10 cellular contexts compared by ENCODE assay signal in genomic region chr19:33193269-33193863, GRCh38. TPM values are rescaled to one million over a fixed set of nuclear protein-coding genes. Genes with fewer than 3 reads are reported as not detected.
DNase-seq lines count a peak whose midpoint lies in the region; ATAC-seq and TF ChIP-seq lines count a peak whose summit lies in the region.
"Had no signal": no experiment of that assay in that cellular context is flagged by ENCODE, and none has a peak within 500 bp of the region (broad histone marks: within the 10 kb centered on the region; RNA-seq: fewer than 3 reads in every experiment).

No MANE protein-coding gene starts in this region.

- no peak for TF ChIP-seq POLR2A in transverse colon (IDR thresholded peaks at IDR 0.05)

- no peak overlapping the region for H3K27ac Mint-ChIP-seq in activated CD4-positive, alpha-beta T cell treated with anti-CD3 and anti-CD28 coated beads for 36 hours

- H3K36me3 ChIP-seq in RWPE2 (ENCODE audit: low read depth) = no peaks in the 10 kb centered on the region
- H3K36me3 ChIP-seq in hepatocyte (replicated peaks; ENCODE audit: insufficient read depth, low read depth) = no peaks in the 10 kb centered on the region
- H3K36me3 ChIP-seq in smooth muscle cell (ENCODE audit: low read depth) = no peaks in the 10 kb centered on the region
- no peaks in the 10 kb centered on the region for H3K36me3 ChIP-seq in transverse colon

- H3K4me3 ChIP-seq in RWPE2 (ENCODE audit: severe bottlenecking) (peak overlapping the region; percentile 54), hepatocyte (no peak overlapping the region), smooth muscle cell (peak overlapping the region; percentile 30), transverse colon (peak overlapping the region in 2 of 4 donors; percentile 32 to 40)
- H3K4me3 ChIP-seq: mucosa of descending colon had no signal

- TF ChIP-seq CTCF in RWPE2 (IDR thresholded peaks at IDR 0.05; ENCODE audit: poor library complexity, severe bottlenecking) (no peak), hepatocyte (IDR thresholded peaks at IDR 0.05; ENCODE audit: poor library complexity) (no peak), smooth muscle cell (IDR thresholded peaks at IDR 0.05; ENCODE audit: borderline replicate concordance, insufficient read depth, poor library complexity, severe bottlenecking) (no peak), transverse colon (IDR thresholded peaks at IDR 0.05) (no peak)

- H3K4me1 ChIP-seq in RWPE2 (ENCODE audit: insufficient read depth, poor library complexity, severe bottlenecking) = no peaks in the 10 kb centered on the region
- peaks cover 6% of the 10 kb centered on the region for H3K4me1 ChIP-seq in hepatocyte (ENCODE audit: insufficient read depth)
- H3K4me1 ChIP-seq in smooth muscle cell (ENCODE audit: low read depth) = no peaks in the 10 kb centered on the region
- H3K4me1 ChIP-seq in transverse colon = peaks cover 0 to 13% (median 11%) of the 10 kb centered on the region in 4 donors

- no peaks in the 10 kb centered on the region for H3K9me2 ChIP-seq in hepatocyte (replicated peaks; ENCODE audit: insufficient read depth)

- no peaks in the 10 kb centered on the region for H3K36me3 Mint-ChIP-seq in activated CD4-positive, alpha-beta T cell treated with anti-CD3 and anti-CD28 coated beads for 36 hours (ENCODE audit: low read depth)

- H3K9me3 Mint-ChIP-seq in activated CD4-positive, alpha-beta T cell treated with anti-CD3 and anti-CD28 coated beads for 36 hours (ENCODE audit: low read depth) = no peaks in the 10 kb centered on the region

- H4K20me1 ChIP-seq in hepatocyte (ENCODE audit: insufficient read depth, poor library complexity, severe bottlenecking) = peaks cover 4% of the 10 kb centered on the region
- peaks cover 9% of the 10 kb centered on the region for H4K20me1 ChIP-seq in smooth muscle cell (ENCODE audit: low read depth)

- ATAC-seq in activated CD4-positive, alpha-beta T cell treated with anti-CD3 and anti-CD28 coated beads for 36 hours = no peak
- no peak for ATAC-seq in RWPE2 (ENCODE audit: low read depth)
- no peak for ATAC-seq in HG03457 (IDR thresholded peaks at IDR 0.05; ENCODE audit: unreplicated experiment)

- H3K4me1 Mint-ChIP-seq in activated CD4-positive, alpha-beta T cell treated with anti-CD3 and anti-CD28 coated beads for 36 hours = no peaks in the 10 kb centered on the region

- peaks cover 17% of the 10 kb centered on the region for H3K27me3 ChIP-seq in RWPE2 (ENCODE audit: insufficient read depth, poor library complexity, severe bottlenecking)
- H3K27me3 ChIP-seq in hepatocyte = no peaks in the 10 kb centered on the region
- H3K27me3 ChIP-seq in smooth muscle cell (ENCODE audit: low read depth) = no peaks in the 10 kb centered on the region
- peaks cover 19% of the 10 kb centered on the region for H3K27me3 ChIP-seq in transverse colon

- POLR2A ChIA-PET in activated CD4-positive, alpha-beta T cell treated with anti-CD3 and anti-CD28 coated beads for 36 hours (lab: Charles Lee) = no interaction called here

- H3K27me3 Mint-ChIP-seq in activated CD4-positive, alpha-beta T cell treated with anti-CD3 and anti-CD28 coated beads for 36 hours = peaks cover 37% of the 10 kb centered on the region

- peak overlapping the region; percentile 74 for H3K4me2 ChIP-seq in hepatocyte
- H3K4me2 ChIP-seq in smooth muscle cell = peak overlapping the region; percentile 54

- TF ChIP-seq EP300 in transverse colon (IDR thresholded peaks at IDR 0.05; ENCODE audit: low read depth) = no peak

- 91% methylated on average over 8 of the region's 8 CpGs for WGBS in hepatocyte (ENCODE audit: low lambda C conversion rate, missing lambda C conversion rate)
- 93% methylated on average over 8 of the region's 8 CpGs for WGBS in smooth muscle cell (ENCODE audit: low lambda C conversion rate)
- 76 to 83% methylated on average over 6 to 8 of the region's 8 CpGs for WGBS in transverse colon (ENCODE audit: low coverage in 1 of 2), 2 donors

- DNase-seq in activated CD4-positive, alpha-beta T cell treated with anti-CD3 and anti-CD28 coated beads for 36 hours = no peak
- DNase-seq in activated CD4-positive, alpha-beta T cell treated with anti-CD3 and anti-CD28 coated beads for 1 hour = no peak
- no peak for DNase-seq in RWPE2 (ENCODE audit: low spot score)
- no peak for DNase-seq in hepatocyte (ENCODE audit: low spot score)
- DNase-seq in smooth muscle cell (lab: John Stamatoyannopoulos, UW; ENCODE audit: unreplicated experiment) = no peak
- DNase-seq in transverse colon = no peak
- no peak for DNase-seq in stimulated activated naive CD4-positive, alpha-beta T cell treated with Interleukin-2 at 50 U/mL for 16 hours (lab: John Stamatoyannopoulos, UW)

- H2AFZ ChIP-seq in hepatocyte (no peak overlapping the region), smooth muscle cell (ENCODE audit: low read depth) (no peak overlapping the region)

- H3K4me3 Mint-ChIP-seq in activated CD4-positive, alpha-beta T cell treated with anti-CD3 and anti-CD28 coated beads for 36 hours = peak overlapping the region; percentile 33

- no peak overlapping the region for H3K9ac ChIP-seq in smooth muscle cell (ENCODE audit: low read depth)

- H3K9me3 ChIP-seq in RWPE2 (ENCODE audit: severe bottlenecking) = no peaks in the 10 kb centered on the region
- no peaks in the 10 kb centered on the region for H3K9me3 ChIP-seq in hepatocyte (ENCODE audit: low read depth)
- no peaks in the 10 kb centered on the region for H3K9me3 ChIP-seq in smooth muscle cell (replicated peaks; ENCODE audit: low read depth)
- no peaks in the 10 kb centered on the region for H3K9me3 ChIP-seq in transverse colon
- H3K9me3 ChIP-seq: mucosa of descending colon had no signal

- no peak overlapping the region for H3K27ac ChIP-seq in RWPE2 (ENCODE audit: poor library complexity, severe bottlenecking)
- no peak overlapping the region for H3K27ac ChIP-seq in hepatocyte
- H3K27ac ChIP-seq in smooth muscle cell (ENCODE audit: low read depth) = no peak overlapping the region
- H3K27ac ChIP-seq in transverse colon = peak overlapping the region in 1 of 4 donors; percentile 2

- H3K79me2 ChIP-seq in hepatocyte = peaks cover 18% of the 10 kb centered on the region
- no peaks in the 10 kb centered on the region for H3K79me2 ChIP-seq in smooth muscle cell (ENCODE audit: low read depth)

- no peaks in the 10 kb centered on the region for H3F3A ChIP-seq in smooth muscle cell (ENCODE audit: low read depth)

- CTCF ChIA-PET in activated CD4-positive, alpha-beta T cell treated with anti-CD3 and anti-CD28 coated beads for 36 hours (lab: Charles Lee) = no interaction called here

- intact Hi-C loops in activated CD4-positive, alpha-beta T cell treated with anti-CD3 and anti-CD28 coated beads for 36 hours (cut with DNase I, micrococcal nuclease) = no loop called here
- intact Hi-C loops in transverse colon (cut with DNase I; ENCODE audit: low total_unique reads) = no loop called here

- in situ Hi-C loops in transverse colon (cut with MboI; ENCODE audit: low pct_ligation_motif_present in 1 of 4, low pct_unique_long_range_greater_than_20kb in 1 of 4, low sequenced_read_pairs in 3 of 4) = no loop called here

RNA-seq across cellular contexts. Expression of gene LRP3, which starts 0.8 kb away (rescaled TPM):
- total RNA-seq in activated CD4-positive, alpha-beta T cell treated with anti-CD3 and anti-CD28 coated beads for 36 hours = under 1 TPM; 0.37 TPM
- 35.1 and 37.4 TPM in 2 replicates for total RNA-seq in hepatocyte
- 35.5 and 44.0 TPM in 2 replicates for polyA plus RNA-seq in hepatocyte
- total RNA-seq in smooth muscle cell = 13.5 and 17.3 TPM in 2 replicates
- polyA plus RNA-seq in smooth muscle cell = 21.4 and 30.5 TPM in 2 replicates
- 10 to 100 TPM; 12.5 to 23.6 (median 17.1) TPM for total RNA-seq in transverse colon

RNA-seq across cellular contexts. Expression of gene SLC7A10, which starts 32.3 kb away (rescaled TPM):
- total RNA-seq in activated CD4-positive, alpha-beta T cell treated with anti-CD3 and anti-CD28 coated beads for 36 hours = not detected
- 4.5 and 5.5 TPM in 2 replicates for total RNA-seq in hepatocyte
- polyA plus RNA-seq in hepatocyte = 4.3 and 7.3 TPM in 2 replicates
- not detected in 2 replicates for total RNA-seq in smooth muscle cell
- 0.51 and 0.73 TPM in 2 replicates for polyA plus RNA-seq in smooth muscle cell
- under 1 TPM in 1 of 4 donors, not detected in 3; 0.48 TPM for total RNA-seq in transverse colon
- total RNA-seq: A172, mucosa of descending colon had no signal

Comparison
In these comparisons a context has a peak if more than half of its experiments do, and no peak if none do; other contexts are left out.
1. RNA of gene LRP3, which starts 0.8 kb away (total RNA-seq): 35.1 to 37.4 TPM in hepatocyte, 12.5 to 23.6 TPM in transverse colon and 13.5 to 17.3 TPM in smooth muscle cell; 0.37 TPM in activated CD4-positive, alpha-beta T cell treated with anti-CD3 and anti-CD28 coated beads for 36 hours; every median in the first group is over 4 times any median in the second.